In the genomic region with DNA sequence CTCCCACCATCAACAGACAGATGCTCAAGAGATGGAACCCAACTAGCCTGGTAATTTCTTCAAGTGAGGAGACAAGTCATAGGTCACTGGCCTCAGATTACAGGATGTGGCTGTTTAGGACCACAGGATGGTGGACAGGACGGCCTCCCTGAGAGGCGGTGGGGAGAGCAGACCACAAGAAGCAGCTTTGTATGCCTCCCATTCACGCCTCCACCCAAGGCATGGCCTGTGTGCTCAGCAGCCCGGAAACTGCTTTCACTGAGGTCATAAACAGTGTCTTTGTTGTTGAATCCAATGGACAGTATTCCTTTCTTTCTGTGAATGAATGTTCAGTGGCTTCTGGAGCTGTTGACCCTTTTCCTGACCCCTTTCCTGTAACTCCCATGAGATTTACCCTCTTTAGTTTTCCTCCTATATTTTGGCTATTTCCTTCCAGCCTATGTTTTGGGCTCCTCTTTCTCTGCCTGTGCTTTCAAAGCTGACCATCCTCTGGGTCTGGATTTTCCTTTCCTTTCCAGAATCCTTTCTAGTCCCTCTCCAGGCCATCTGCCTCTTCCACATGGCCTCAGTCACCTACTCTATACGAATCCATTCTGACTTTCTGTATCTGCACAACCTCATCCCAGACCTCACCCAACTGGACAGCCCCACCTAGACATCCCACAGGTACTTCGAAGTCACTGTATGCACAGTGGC, we compare ENCODE assay signal across 13 cellular contexts. TPM values are rescaled to one million over a fixed set of nuclear protein-coding genes. Genes with fewer than 3 reads are reported as not detected.
A peak's percentile ranks its signal among the peaks of the same experiment; 100 is the strongest.
DNase-seq lines count a peak whose midpoint lies in the region; ATAC-seq and TF ChIP-seq lines count a peak whose summit lies in the region.
"Had no signal": no experiment of that assay in that cellular context is flagged by ENCODE, and none has a peak within 500 bp of the region (broad histone marks: within the 10 kb centered on the region; RNA-seq: fewer than 3 reads in every experiment).

No MANE protein-coding gene starts in this region.

- peaks cover 14% of the 10 kb centered on the region for H3K4me1 Mint-ChIP-seq in central memory CD8-positive, alpha-beta T cell

- 70 to 77% (median 74%) methylated on average over 6 of the region's 6 CpGs for WGBS in heart left ventricle, 4 donors

- no peak for TF ChIP-seq POLR2A in heart left ventricle (IDR thresholded peaks at IDR 0.05)

- no peak for TF ChIP-seq CTCF in heart left ventricle (IDR thresholded peaks at IDR 0.05)

- no peak overlapping the region for H3K4me3 ChIP-seq in heart left ventricle
- H3K4me3 ChIP-seq: prostate gland had no signal

- H3K4me3 Mint-ChIP-seq in central memory CD8-positive, alpha-beta T cell, result no peak overlapping the region

- H3K27ac Mint-ChIP-seq in central memory CD8-positive, alpha-beta T cell (ENCODE audit: low read depth), result peak overlapping the region; percentile 1

- H3K27me3 ChIP-seq in heart left ventricle, result no peaks in the 10 kb centered on the region

- no peaks in the 10 kb centered on the region for H3K4me1 ChIP-seq in heart left ventricle
- H3K4me1 ChIP-seq: prostate gland had no signal

- no peaks in the 10 kb centered on the region for H3K9me3 ChIP-seq in heart left ventricle
- H3K9me3 ChIP-seq: prostate gland had no signal

- peaks cover 2% of the 10 kb centered on the region for H3K27me3 Mint-ChIP-seq in central memory CD8-positive, alpha-beta T cell

- intact Hi-C loops in heart left ventricle (cut with DNase I), result no loop called here

- H3K36me3 Mint-ChIP-seq in central memory CD8-positive, alpha-beta T cell (ENCODE audit: insufficient read depth), result no peaks in the 10 kb centered on the region

- no peaks in the 10 kb centered on the region for H3K9me3 Mint-ChIP-seq in central memory CD8-positive, alpha-beta T cell

- ATAC-seq in GM18858 (IDR thresholded peaks at IDR 0.05; ENCODE audit: unreplicated experiment) (peak; percentile 47), HG03066 (IDR thresholded peaks at IDR 0.05; ENCODE audit: low read depth, unreplicated experiment) (peak; percentile 69), HG02763 (IDR thresholded peaks at IDR 0.05; ENCODE audit: unreplicated experiment) (no peak), heart left ventricle (no peak)
- no peak for ATAC-seq in central memory CD8-positive, alpha-beta T cell (replicated peaks; ENCODE audit: extremely low read depth, poor library complexity, severe bottlenecking)
- ATAC-seq: HCT116 had no signal

- H3K36me3 ChIP-seq in heart left ventricle, result no peaks in the 10 kb centered on the region
- H3K36me3 ChIP-seq: prostate gland had no signal

- no peak for DNase-seq in central memory CD8-positive, alpha-beta T cell (ENCODE audit: low spot score in 2 of 2)
- DNase-seq in pons (ENCODE audit: low spot score), result peak; percentile 96
- no peak for DNase-seq in occipital lobe (lab: John Stamatoyannopoulos, UW)
- no peak for DNase-seq in NCI-H748 treated with DMSO at 0.1 percent for 48 hours (lab: John Stamatoyannopoulos, UW)
- DNase-seq in heart left ventricle, result no peak
- DNase-seq: activated T-cell treated with anti-CD3 and anti-CD28 coated beads, Interleukin-2, amount 50 U/mL, for 1 hour; GF-D8; SHP77 treated with DMSO at 0.1 percent for 48 hours had no signal

- H3K27ac ChIP-seq in heart left ventricle, result no peak overlapping the region
- H3K27ac ChIP-seq: prostate gland had no signal

RNA-seq across cellular contexts. Expression of a gene that starts 32.4 kb away (rescaled TPM):
- total RNA-seq in occipital lobe, result 166 TPM
- 1 to 10 TPM; 3.9 to 9.9 (median 6.6) TPM for total RNA-seq in heart left ventricle
- polyA plus RNA-seq in heart left ventricle, result 1 to 10 TPM; 3.0 to 5.4 TPM

RNA-seq across cellular contexts. Expression of a gene that starts 42.2 kb away (rescaled TPM):
- total RNA-seq in occipital lobe (0.78 TPM), heart left ventricle (100 to 1,000 TPM in 8 of 9 donors, 10 to 100 TPM in 1; 85.1 to 219 (median 141) TPM)
- 100 to 1,000 TPM in 1 of 2 donors, 10 to 100 TPM in 1; 78.8 to 271 TPM for polyA plus RNA-seq in heart left ventricle

Comparison
In these comparisons a context has a peak if more than half of its experiments do, and no peak if none do; other contexts are left out.
1. ATAC-seq: peak in GM18858 (single experiment) and HG03066 (single experiment); none in central memory CD8-positive, alpha-beta T cell (single experiment), HG02763 (single experiment) and heart left ventricle (0 of 4).
2. RNA of a gene that starts 32.4 kb away (total RNA-seq): 166 TPM in occipital lobe (single experiment); 3.9 to 9.9 TPM in heart left ventricle; every median in the first group is over 10 times any median in the second.
3. RNA of a gene that starts 42.2 kb away (total RNA-seq): 85.1 to 219 TPM in heart left ventricle; 0.78 TPM in occipital lobe (single experiment); every median in the first group is over 10 times any median in the second.